ENCODE assay signal across 8 cellular contexts in genomic region chr19:38675611-38676010, GRCh38. TPM values are rescaled to one million over a fixed set of nuclear protein-coding genes. Genes with fewer than 3 reads are reported as not detected.
A peak's percentile ranks its signal among the peaks of the same experiment; 100 is the strongest.
DNase-seq lines count a peak whose midpoint lies in the region; ATAC-seq and TF ChIP-seq lines count a peak whose summit lies in the region.

No MANE protein-coding gene starts in this region.

- TF ChIP-seq POLR2A in gastrocnemius medialis (IDR thresholded peaks at IDR 0.05), result no peak

- H3K4me3 ChIP-seq in gastrocnemius medialis, result no peak overlapping the region

- in situ Hi-C loops in gastrocnemius medialis (cut with MboI; ENCODE audit: low sequenced_read_pairs in 4 of 4), result no loop called here

- H3K9me3 ChIP-seq in gastrocnemius medialis, result no peaks in the 10 kb centered on the region

- H3K27me3 ChIP-seq in foreskin keratinocyte, result no peaks in the 10 kb centered on the region
- H3K27me3 ChIP-seq in gastrocnemius medialis, result no peaks in the 10 kb centered on the region

- no peak for TF ChIP-seq CTCF in foreskin keratinocyte (conservative IDR thresholded peaks at IDR 0.05)
- TF ChIP-seq CTCF in gastrocnemius medialis (IDR thresholded peaks at IDR 0.05 in 4 of 5, conservative IDR thresholded peaks at IDR 0.05 in 1 of 5), result no peak

- H3K36me3 ChIP-seq in gastrocnemius medialis, result no peaks in the 10 kb centered on the region

- peak overlapping the region; percentile 97 for H3K27ac ChIP-seq in foreskin keratinocyte
- H3K27ac ChIP-seq in gastrocnemius medialis, result peak overlapping the region; percentile 89 to 98 (median 96)

- peak; percentile 88 for DNase-seq in GF-D8 (lab: John Stamatoyannopoulos, UW)
- DNase-seq in SW480 (ENCODE audit: low spot score), result peak; percentile 80
- DNase-seq in foreskin keratinocyte, result no peak
- DNase-seq in gastrocnemius medialis, result peak in 1 of 2 donors; percentile 53
- DNase-seq in effector CD8-positive, alpha-beta T cell (lab: John Stamatoyannopoulos, UW), result no peak
- no peak for DNase-seq in NCI-H748 (lab: John Stamatoyannopoulos, UW; ENCODE audit: unreplicated experiment)
- DNase-seq in NCI-H2196 treated with DMSO at 0.1 percent for 48 hours (lab: John Stamatoyannopoulos, UW; ENCODE audit: unreplicated experiment), result no peak

- ATAC-seq in foreskin keratinocyte (no peak), gastrocnemius medialis (no peak), HG03571 (IDR thresholded peaks at IDR 0.05; ENCODE audit: unreplicated experiment) (no peak)

- intact Hi-C loops in gastrocnemius medialis (cut with DNase I; ENCODE audit: low total_unique reads), result no loop called here

- H3K4me1 ChIP-seq in foreskin keratinocyte (peaks cover 35% of the 10 kb centered on the region), gastrocnemius medialis (peaks cover 73 to 85% of the 10 kb centered on the region in 2 donors)

RNA-seq across cellular contexts. Expression of gene ACTN4, which starts 28.2 kb away (rescaled TPM):
- total RNA-seq in foreskin keratinocyte (499 and 534 TPM in 2 replicates), gastrocnemius medialis (10 to 100 TPM; 32.0 to 85.3 (median 63.9) TPM)
- polyA plus RNA-seq in foreskin keratinocyte, result 532 and 546 TPM in 2 replicates

RNA-seq across cellular contexts. Expression of gene EIF3K, which starts 56.6 kb away (rescaled TPM):
- 273 and 286 TPM in 2 replicates for total RNA-seq in foreskin keratinocyte
- polyA plus RNA-seq in foreskin keratinocyte, result 377 and 390 TPM in 2 replicates
- total RNA-seq in gastrocnemius medialis, result 100 to 1,000 TPM; 619 to 975 (median 681) TPM

RNA-seq across cellular contexts. Expression of gene MAP4K1, which starts 57.9 kb away (rescaled TPM):
- total RNA-seq in foreskin keratinocyte (0.21 TPM in 1 of 2 replicates, not detected in the other), gastrocnemius medialis (under 1 TPM in 3 of 4 donors, not detected in 1; 0.31 to 0.97 (median 0.78) TPM)
- 0.12 and 0.28 TPM in 2 replicates for polyA plus RNA-seq in foreskin keratinocyte

Comparison
In these comparisons a context has a peak if more than half of its experiments do, and no peak if none do; other contexts are left out.
1. DNase-seq: peak in GF-D8 (single experiment) and SW480 (single experiment); none in foreskin keratinocyte (0 of 2), effector CD8-positive, alpha-beta T cell (single experiment), NCI-H748 (single experiment) and NCI-H2196 treated with DMSO at 0.1 percent for 48 hours (single experiment).